In genomic region chr5:6736524-6737042, GRCh38 we compare ENCODE assay signal across 16 cellular contexts. TPM values are rescaled to one million over a fixed set of nuclear protein-coding genes. Genes with fewer than 3 reads are reported as not detected.
DNase-seq lines count a peak whose midpoint lies in the region; ATAC-seq and TF ChIP-seq lines count a peak whose summit lies in the region.
"Had no signal": no experiment of that assay in that cellular context is flagged by ENCODE, and none has a peak within 500 bp of the region (broad histone marks: within the 10 kb centered on the region; RNA-seq: fewer than 3 reads in every experiment).

No MANE protein-coding gene starts in this region.

- WGBS in body of pancreas, 2 donors = 84 to 92% methylated on average over 9 of the region's 9 CpGs

- POLR2A ChIA-PET in activated CD4-positive, alpha-beta T cell treated with anti-CD3 and anti-CD28 coated beads, Interleukin-2, amount 10 ng/mL, durations not matched to agents 7 days and 5 days (lab: Charles Lee) = no interaction called here

- no peak overlapping the region for H3K4me3 Mint-ChIP-seq in activated CD4-positive, alpha-beta T cell treated with anti-CD3 and anti-CD28 coated beads, Interleukin-2, amount 10 ng/mL, durations not matched to agents 7 days and 5 days
- no peak overlapping the region for H3K4me3 Mint-ChIP-seq in activated naive CD8-positive, alpha-beta T cell treated with anti-CD3 and anti-CD28 coated beads, Interleukin-2, amount 50 U/mL, for 24 hours
- peak overlapping the region; percentile 67 for H3K4me3 Mint-ChIP-seq in stimulated activated memory B cell treated with anti-CD40 and anti-IgM and Interleukin-4, amounts not matched to agents 10 μg/mL and 1 μg/mL and 100 μg/mL, for 72 hours

- no peaks in the 10 kb centered on the region for H3K27me3 ChIP-seq in body of pancreas
- H3K27me3 ChIP-seq: pancreas had no signal

- TF ChIP-seq POLR2A in body of pancreas (IDR thresholded peaks at IDR 0.05) = no peak

- peaks cover 0 to 7% of the 10 kb centered on the region in 2 donors for H3K36me3 ChIP-seq in body of pancreas (replicated peaks in 1 of 2; ENCODE audit: insufficient read depth in 1 of 2, low read depth in 2 of 2)

- no peaks in the 10 kb centered on the region for H3K9me3 Mint-ChIP-seq in activated CD4-positive, alpha-beta T cell treated with anti-CD3 and anti-CD28 coated beads, Interleukin-2, amount 10 ng/mL, durations not matched to agents 7 days and 5 days
- no peaks in the 10 kb centered on the region for H3K9me3 Mint-ChIP-seq in activated naive CD8-positive, alpha-beta T cell treated with anti-CD3 and anti-CD28 coated beads, Interleukin-2, amount 50 U/mL, for 24 hours
- no peaks in the 10 kb centered on the region for H3K9me3 Mint-ChIP-seq in stimulated activated memory B cell treated with anti-CD40 and anti-IgM and Interleukin-4, amounts not matched to agents 10 μg/mL and 1 μg/mL and 100 μg/mL, for 72 hours

- CTCF ChIA-PET in activated CD4-positive, alpha-beta T cell treated with anti-CD3 and anti-CD28 coated beads, Interleukin-2, amount 10 ng/mL, durations not matched to agents 7 days and 5 days (lab: Charles Lee) = interaction anchor here (0.8 to 2.2 kb wide), 4 partner anchors 9 to 107 kb away, joined by 3 to 12 read pairs (median 4); partner anchors contain the start of genes NSUN2 and SRD5A1

- no peaks in the 10 kb centered on the region for H3K27me3 Mint-ChIP-seq in activated CD4-positive, alpha-beta T cell treated with anti-CD3 and anti-CD28 coated beads, Interleukin-2, amount 10 ng/mL, durations not matched to agents 7 days and 5 days
- no peaks in the 10 kb centered on the region for H3K27me3 Mint-ChIP-seq in activated naive CD8-positive, alpha-beta T cell treated with anti-CD3 and anti-CD28 coated beads, Interleukin-2, amount 50 U/mL, for 24 hours
- H3K27me3 Mint-ChIP-seq in stimulated activated memory B cell treated with anti-CD40 and anti-IgM and Interleukin-4, amounts not matched to agents 10 μg/mL and 1 μg/mL and 100 μg/mL, for 72 hours = no peaks in the 10 kb centered on the region

- H3K27ac ChIP-seq in body of pancreas = no peak overlapping the region
- H3K27ac ChIP-seq: pancreas had no signal

- peaks cover 38% of the 10 kb centered on the region for H3K36me3 Mint-ChIP-seq in activated CD4-positive, alpha-beta T cell treated with anti-CD3 and anti-CD28 coated beads, Interleukin-2, amount 10 ng/mL, durations not matched to agents 7 days and 5 days (ENCODE audit: low read depth)
- peaks cover 42% of the 10 kb centered on the region for H3K36me3 Mint-ChIP-seq in activated naive CD8-positive, alpha-beta T cell treated with anti-CD3 and anti-CD28 coated beads, Interleukin-2, amount 50 U/mL, for 24 hours (ENCODE audit: low read depth)
- peaks cover 63% of the 10 kb centered on the region for H3K36me3 Mint-ChIP-seq in stimulated activated memory B cell treated with anti-CD40 and anti-IgM and Interleukin-4, amounts not matched to agents 10 μg/mL and 1 μg/mL and 100 μg/mL, for 72 hours

- no peak for TF ChIP-seq CTCF in body of pancreas (IDR thresholded peaks at IDR 0.05)

- H3K4me1 Mint-ChIP-seq in activated CD4-positive, alpha-beta T cell treated with anti-CD3 and anti-CD28 coated beads, Interleukin-2, amount 10 ng/mL, durations not matched to agents 7 days and 5 days = peaks cover 62% of the 10 kb centered on the region
- H3K4me1 Mint-ChIP-seq in activated naive CD8-positive, alpha-beta T cell treated with anti-CD3 and anti-CD28 coated beads, Interleukin-2, amount 50 U/mL, for 24 hours = peaks cover 57% of the 10 kb centered on the region
- peaks cover 87% of the 10 kb centered on the region for H3K4me1 Mint-ChIP-seq in stimulated activated memory B cell treated with anti-CD40 and anti-IgM and Interleukin-4, amounts not matched to agents 10 μg/mL and 1 μg/mL and 100 μg/mL, for 72 hours

- peak; percentile 1 for ATAC-seq in HG03354 (IDR thresholded peaks at IDR 0.05; ENCODE audit: poor library complexity, severe bottlenecking, unreplicated experiment)
- no peak for ATAC-seq in activated naive CD8-positive, alpha-beta T cell treated with anti-CD3 and anti-CD28 coated beads, Interleukin-2, amount 50 U/mL, for 24 hours
- no peak for ATAC-seq in stimulated activated memory B cell treated with anti-CD40 and anti-IgM and Interleukin-4, amounts not matched to agents 10 μg/mL and 1 μg/mL and 100 μg/mL, for 72 hours
- ATAC-seq in body of pancreas = no peak
- no peak for ATAC-seq in GM19328 (IDR thresholded peaks at IDR 0.05; ENCODE audit: unreplicated experiment)

- H3K4me1 ChIP-seq in body of pancreas = peaks cover 27% of the 10 kb centered on the region

- intact Hi-C loops in body of pancreas (cut with DNase I) = no loop called here

- no peak for DNase-seq in activated CD4-positive, alpha-beta T cell treated with anti-CD3 and anti-CD28 coated beads, Interleukin-2, amount 10 ng/mL, durations not matched to agents 7 days and 5 days
- DNase-seq in activated CD4-positive, alpha-beta T cell treated with anti-CD3 and anti-CD28 coated beads for 1 hour = no peak
- no peak for DNase-seq in activated naive CD8-positive, alpha-beta T cell treated with anti-CD3 and anti-CD28 coated beads, Interleukin-2, amount 50 U/mL, for 24 hours
- no peak for DNase-seq in activated CD4-positive, CD25-positive, alpha-beta regulatory T cell (lab: John Stamatoyannopoulos, UW)
- no peak for DNase-seq in body of pancreas
- DNase-seq: ACHN; Karpas-422; left ventricle myocardium superior; NCI-H2029 treated with DMSO at 0.1 percent for 48 hours; pancreas; SK-N-SH; stimulated activated CD4-positive, alpha-beta T cell treated with anti-CD3 and anti-CD28 coated beads, Interleukin-4, amount 100 ng/mL, for 1 hour; substantia nigra had no signal

- H3K9me3 ChIP-seq in body of pancreas = no peaks in the 10 kb centered on the region
- H3K9me3 ChIP-seq: pancreas, SK-N-SH had no signal

- peak overlapping the region; percentile 80 for H3K27ac Mint-ChIP-seq in activated CD4-positive, alpha-beta T cell treated with anti-CD3 and anti-CD28 coated beads, Interleukin-2, amount 10 ng/mL, durations not matched to agents 7 days and 5 days
- H3K27ac Mint-ChIP-seq in activated naive CD8-positive, alpha-beta T cell treated with anti-CD3 and anti-CD28 coated beads, Interleukin-2, amount 50 U/mL, for 24 hours = peak overlapping the region; percentile 79
- H3K27ac Mint-ChIP-seq in stimulated activated memory B cell treated with anti-CD40 and anti-IgM and Interleukin-4, amounts not matched to agents 10 μg/mL and 1 μg/mL and 100 μg/mL, for 72 hours = peak overlapping the region; percentile 91

- no peak overlapping the region for H3K4me3 ChIP-seq in body of pancreas
- H3K4me3 ChIP-seq: pancreas had no signal

RNA-seq across cellular contexts. Expression of gene TENT4A, which starts 23.4 kb away (rescaled TPM):
- 10 to 100 TPM; 37.4 to 41.9 TPM for total RNA-seq in activated CD4-positive, alpha-beta T cell treated with anti-CD3 and anti-CD28 coated beads, Interleukin-2, amount 10 ng/mL, durations not matched to agents 7 days and 5 days
- 10 to 100 TPM; 11.9 to 27.7 TPM for total RNA-seq in body of pancreas
